3 cellular contexts compared by ENCODE assay signal in genomic region chr17:19133793-19134192, GRCh38. TPM values are rescaled to one million over a fixed set of nuclear protein-coding genes. Genes with fewer than 3 reads are reported as not detected.
"Had no signal": no experiment of that assay in that cellular context is flagged by ENCODE, and none has a peak within 500 bp of the region (broad histone marks: within the 10 kb centered on the region; RNA-seq: fewer than 3 reads in every experiment).

No MANE protein-coding gene starts in this region.

RNA-seq across cellular contexts. Expression of gene GRAPL, which starts 6.4 kb away (rescaled TPM):
- total RNA-seq: astrocyte, body of pancreas, M059J had no signal
